In the genomic region with DNA sequence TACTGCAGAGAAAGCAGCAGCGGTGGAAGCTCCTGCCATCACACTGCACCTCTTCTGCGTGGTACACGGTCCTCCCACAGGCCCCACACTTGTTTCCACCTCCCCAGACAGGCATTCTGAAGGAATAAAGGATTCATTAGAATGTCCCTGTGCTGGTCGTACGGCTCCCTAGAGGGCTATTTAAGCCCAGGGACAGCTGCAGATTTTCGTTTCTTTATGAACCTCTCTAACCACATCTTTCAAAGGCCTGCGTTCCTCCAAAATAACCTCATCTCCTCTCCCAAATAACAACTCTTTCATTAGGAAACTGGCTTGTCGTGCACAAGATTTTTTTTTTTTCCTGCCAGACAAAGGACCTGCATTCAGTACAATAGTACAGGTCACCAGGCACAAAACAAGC, we compare ENCODE assay signal across 13 cellular contexts. TPM values are rescaled to one million over a fixed set of nuclear protein-coding genes. Genes with fewer than 3 reads are reported as not detected.
DNase-seq lines count a peak whose midpoint lies in the region; ATAC-seq and TF ChIP-seq lines count a peak whose summit lies in the region.
"Had no signal": no experiment of that assay in that cellular context is flagged by ENCODE, and none has a peak within 500 bp of the region (broad histone marks: within the 10 kb centered on the region; RNA-seq: fewer than 3 reads in every experiment).

No MANE protein-coding gene starts in this region.

- intact Hi-C loops in gastrocnemius medialis (cut with DNase I; ENCODE audit: low total_unique reads) = no loop called here

- H3F3A ChIP-seq in OCI-LY1 (ENCODE audit: insufficient read depth, low read length) = no peaks in the 10 kb centered on the region
- peaks cover 85% of the 10 kb centered on the region for H3F3A ChIP-seq in smooth muscle cell (ENCODE audit: low read depth)

- no peaks in the 10 kb centered on the region for H3K27me3 Mint-ChIP-seq in glutamatergic neuron (ENCODE audit: unreplicated experiment)

- no peak overlapping the region for H3K9ac ChIP-seq in OCI-LY1 (ENCODE audit: low read length)
- H3K9ac ChIP-seq in smooth muscle cell (ENCODE audit: low read depth) = peak overlapping the region; percentile 90

- no peaks in the 10 kb centered on the region for H4K20me1 ChIP-seq in OCI-LY1 (ENCODE audit: insufficient read depth, low read length)
- H4K20me1 ChIP-seq in smooth muscle cell (ENCODE audit: low read depth) = peaks cover 41% of the 10 kb centered on the region

- H3K36me3 Mint-ChIP-seq in glutamatergic neuron (ENCODE audit: unreplicated experiment) = no peaks in the 10 kb centered on the region

- H3K4me3 ChIP-seq in OCI-LY1 (ENCODE audit: low read depth, low read length, poor library complexity, severe bottlenecking) (peak overlapping the region; percentile 10), smooth muscle cell (no peak overlapping the region), gastrocnemius medialis (no peak overlapping the region)
- H3K4me3 ChIP-seq: skin epidermis, thyroid gland had no signal

- H3K27ac Mint-ChIP-seq in glutamatergic neuron (ENCODE audit: unreplicated experiment) = peak overlapping the region; percentile 88
- H3K27ac Mint-ChIP-seq: activated naive CD4-positive, alpha-beta T cell treated with anti-CD3 and anti-CD28 coated beads for 36 hours had no signal

- ATAC-seq in HG03432 (IDR thresholded peaks at IDR 0.05; ENCODE audit: unreplicated experiment) (peak; percentile 25), GM18858 (IDR thresholded peaks at IDR 0.05; ENCODE audit: unreplicated experiment) (no peak), gastrocnemius medialis (no peak)

- TF ChIP-seq CTCF in OCI-LY1 (IDR thresholded peaks at IDR 0.05; ENCODE audit: low read length) (no peak), glutamatergic neuron (IDR thresholded peaks at IDR 0.05; ENCODE audit: partially characterized antibody, unreplicated experiment) (no peak), smooth muscle cell (IDR thresholded peaks at IDR 0.05; ENCODE audit: borderline replicate concordance, insufficient read depth, poor library complexity, severe bottlenecking) (no peak), gastrocnemius medialis (IDR thresholded peaks at IDR 0.05 in 4 of 5, conservative IDR thresholded peaks at IDR 0.05 in 1 of 5) (no peak)

- peak; percentile 19 for DNase-seq in glutamatergic neuron
- no peak for DNase-seq in smooth muscle cell (lab: John Stamatoyannopoulos, UW; ENCODE audit: unreplicated experiment)
- no peak for DNase-seq in LoVo (ENCODE audit: low spot score)
- no peak for DNase-seq in NCI-H1105 (lab: John Stamatoyannopoulos, UW)
- DNase-seq in gastrocnemius medialis = no peak
- DNase-seq: activated naive CD4-positive, alpha-beta T cell treated with anti-CD3 and anti-CD28 coated beads for 36 hours; cerebellar nuclear complex; Right ventricle myocardium superior had no signal

- no peaks in the 10 kb centered on the region for H3K9me2 ChIP-seq in OCI-LY1 (ENCODE audit: low read depth, low read length)

- no peaks in the 10 kb centered on the region for H3K9me3 Mint-ChIP-seq in glutamatergic neuron (ENCODE audit: unreplicated experiment)
- H3K9me3 Mint-ChIP-seq: activated naive CD4-positive, alpha-beta T cell treated with anti-CD3 and anti-CD28 coated beads for 36 hours had no signal

- H3K27ac ChIP-seq in OCI-LY1 (ENCODE audit: low read depth, low read length, poor library complexity, severe bottlenecking) (peak overlapping the region; percentile 41), smooth muscle cell (ENCODE audit: low read depth) (peak overlapping the region; percentile 99), gastrocnemius medialis (no peak overlapping the region)

- H3K36me3 ChIP-seq in OCI-LY1 (ENCODE audit: insufficient read depth, low read length) = no peaks in the 10 kb centered on the region
- H3K36me3 ChIP-seq in smooth muscle cell (ENCODE audit: low read depth) = peaks cover 8% of the 10 kb centered on the region
- no peaks in the 10 kb centered on the region for H3K36me3 ChIP-seq in gastrocnemius medialis
- H3K36me3 ChIP-seq: thyroid gland had no signal

- in situ Hi-C loops in gastrocnemius medialis (cut with MboI; ENCODE audit: low sequenced_read_pairs in 4 of 4) = no loop called here

- no peak for TF ChIP-seq POLR2A in gastrocnemius medialis (IDR thresholded peaks at IDR 0.05)

- H3K27me3 ChIP-seq in OCI-LY1 (ENCODE audit: insufficient read depth, low read length) (no peaks in the 10 kb centered on the region), smooth muscle cell (ENCODE audit: low read depth) (no peaks in the 10 kb centered on the region), gastrocnemius medialis (no peaks in the 10 kb centered on the region)
- H3K27me3 ChIP-seq: thyroid gland had no signal

- H3K9me3 ChIP-seq in OCI-LY1 (ENCODE audit: low read length) = no peaks in the 10 kb centered on the region
- H3K9me3 ChIP-seq in smooth muscle cell (replicated peaks; ENCODE audit: low read depth) = no peaks in the 10 kb centered on the region
- no peaks in the 10 kb centered on the region for H3K9me3 ChIP-seq in gastrocnemius medialis
- H3K9me3 ChIP-seq: thyroid gland had no signal

- H3K4me1 ChIP-seq in OCI-LY1 (ENCODE audit: insufficient read depth, low read length, severe bottlenecking) (peaks cover 28% of the 10 kb centered on the region), smooth muscle cell (ENCODE audit: low read depth) (peaks cover 72% of the 10 kb centered on the region), gastrocnemius medialis (no peaks in the 10 kb centered on the region)

- H3K4me2 ChIP-seq in OCI-LY1 (ENCODE audit: low read length) (peak overlapping the region; percentile 36), smooth muscle cell (peak overlapping the region; percentile 79)

- H2AFZ ChIP-seq in OCI-LY1 (ENCODE audit: low read length) = no peak overlapping the region
- H2AFZ ChIP-seq in smooth muscle cell (ENCODE audit: low read depth) = no peak overlapping the region

- 31% methylated on average over 8 of the region's 8 CpGs for WGBS in smooth muscle cell (ENCODE audit: low lambda C conversion rate)

- H3K4me3 Mint-ChIP-seq in glutamatergic neuron (ENCODE audit: unreplicated experiment) = peak overlapping the region; percentile 55
- H3K4me3 Mint-ChIP-seq: activated naive CD4-positive, alpha-beta T cell treated with anti-CD3 and anti-CD28 coated beads for 36 hours had no signal

- H3K4me1 Mint-ChIP-seq in glutamatergic neuron (ENCODE audit: low read depth, unreplicated experiment) = peaks cover 33% of the 10 kb centered on the region

- no peaks in the 10 kb centered on the region for H3K79me2 ChIP-seq in OCI-LY1 (ENCODE audit: insufficient read depth, low read length)
- H3K79me2 ChIP-seq in smooth muscle cell (ENCODE audit: low read depth) = peaks cover 51% of the 10 kb centered on the region

RNA-seq across cellular contexts. Expression of gene CSRP2, which starts 12.7 kb away (rescaled TPM):
- 50.5 TPM for total RNA-seq in glutamatergic neuron (ENCODE audit: unreplicated experiment)
- total RNA-seq in smooth muscle cell = 355 and 379 TPM in 2 replicates
- polyA plus RNA-seq in smooth muscle cell = 549 and 735 TPM in 2 replicates
- total RNA-seq in gastrocnemius medialis = 10 to 100 TPM in 3 of 4 donors, 1 to 10 TPM in 1; 6.9 to 24.2 (median 12.6) TPM

Comparison
In these comparisons a context has a peak if more than half of its experiments do, and no peak if none do; other contexts are left out.
1. H3K27ac ChIP-seq: peak in OCI-LY1 (single experiment) and smooth muscle cell (single experiment); none in gastrocnemius medialis (0 of 4).